In the genomic region with DNA sequence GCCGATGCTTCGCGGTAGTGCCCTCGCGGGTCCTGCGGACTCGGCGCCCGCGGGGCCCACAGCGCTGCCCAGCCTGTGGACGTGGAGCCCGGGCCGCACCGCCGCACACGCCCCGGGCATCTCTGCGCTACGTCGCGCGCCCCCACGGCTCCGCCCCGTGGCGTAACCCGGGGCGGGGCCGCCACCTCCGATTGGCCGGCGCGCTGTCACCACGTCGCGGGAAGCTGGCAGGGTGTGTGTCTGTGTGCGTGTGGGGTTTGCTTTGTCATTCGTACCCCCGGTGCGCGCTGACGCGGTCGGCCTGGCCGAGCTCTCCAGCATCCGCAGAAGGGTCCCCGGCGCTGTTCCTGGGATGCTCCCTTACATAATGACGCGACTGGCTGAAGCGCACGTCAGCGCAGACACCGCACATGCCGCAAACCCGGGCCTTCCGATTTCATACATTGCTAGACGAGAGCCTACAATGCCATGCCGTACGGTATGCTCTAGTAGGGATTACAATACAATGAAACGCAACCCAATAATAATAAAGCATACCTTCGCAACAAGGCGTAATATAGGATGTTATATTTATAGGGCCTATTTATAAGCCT, we compare ENCODE assay signal across 8 cellular contexts. TPM values are rescaled to one million over a fixed set of nuclear protein-coding genes. Genes with fewer than 3 reads are reported as not detected.
DNase-seq lines count a peak whose midpoint lies in the region; ATAC-seq, FAIRE-seq and TF ChIP-seq lines count a peak whose summit lies in the region.

No MANE protein-coding gene starts in this region.

- ATAC-seq in HG02840 (IDR thresholded peaks at IDR 0.05; ENCODE audit: low FRiP score, unreplicated experiment) = peak; percentile 57

- TF ChIP-seq POLR2A in GM15510 (IDR thresholded peaks at IDR 0.05; ENCODE audit: borderline replicate concordance, extremely low read depth, insufficient read length) (peak; percentile 82), prostate gland (IDR thresholded peaks at IDR 0.05) (peak; percentile 86)

- FAIRE-seq in urothelium cell line (lab: Jason Lieb, UNC) = peak; percentile 73

- 0 to 1% (median 0%) methylated on average over 47 to 64 of the region's 64 CpGs for WGBS in adipose tissue, 3 donors
- under 1% methylated on average over 61 of the region's 64 CpGs for WGBS in prostate gland

- H3K36me3 ChIP-seq in right atrium auricular region (no peaks in the 10 kb centered on the region), prostate gland (no peaks in the 10 kb centered on the region)

- H3K4me3 ChIP-seq in right atrium auricular region = peak overlapping the region; percentile 96 to 100
- H3K4me3 ChIP-seq in prostate gland = peak overlapping the region; percentile 87 to 93

- H3K27me3 ChIP-seq in right atrium auricular region (no peaks in the 10 kb centered on the region), prostate gland (replicated peaks; ENCODE audit: insufficient read depth) (no peaks in the 10 kb centered on the region)

- peak; percentile 78 for DNase-seq in NCI-H1436 (lab: John Stamatoyannopoulos, UW)
- peak; percentile 82 for DNase-seq in T follicular helper cell (ENCODE audit: low read depth)
- peak; percentile 87 for DNase-seq in right atrium auricular region (ENCODE audit: low spot score)
- peak; percentile 83 for DNase-seq in prostate gland (ENCODE audit: low spot score)
- DNase-seq in urothelium cell line (ENCODE audit: low spot score) = peak; percentile 92

- H3K4me1 ChIP-seq in right atrium auricular region (peaks cover 0 to 38% of the 10 kb centered on the region in 2 donors), prostate gland (replicated peaks) (peaks cover 3% of the 10 kb centered on the region)

- H3K9me3 ChIP-seq in right atrium auricular region (no peaks in the 10 kb centered on the region), prostate gland (no peaks in the 10 kb centered on the region)

- intact Hi-C loops in prostate gland (cut with DNase I) = loop anchor here (5.0 kb wide), 1 partner anchor 52 kb away; no protein-coding TSS in a partner anchor

- H3K27ac ChIP-seq in adipose tissue (ENCODE audit: low read depth, low read length) (peak overlapping the region; percentile 2), right atrium auricular region (peak overlapping the region; percentile 94 to 95), prostate gland (peak overlapping the region; percentile 81 to 92)

- TF ChIP-seq CTCF in right atrium auricular region (IDR thresholded peaks at IDR 0.05) = no peak
- peak in 1 of 4 experiments; percentile 13 for TF ChIP-seq CTCF in prostate gland (IDR thresholded peaks at IDR 0.05)

RNA-seq across cellular contexts. Expression of a gene that starts 0.5 kb away (rescaled TPM):
- polyA plus RNA-seq in adipose tissue = 10 to 100 TPM in 1 of 3 donors, 1 to 10 TPM in 2; 3.8 to 16.7 (median 6.4) TPM
- total RNA-seq in right atrium auricular region = 10 to 100 TPM; 14.0 to 14.5 TPM
- 10 to 100 TPM; 25.5 to 31.0 TPM for total RNA-seq in prostate gland

RNA-seq across cellular contexts. Expression of a gene that starts 9.5 kb away (rescaled TPM):
- polyA plus RNA-seq in adipose tissue = under 1 TPM in 2 of 3 donors, not detected in 1; 0.10 to 0.30 TPM
- total RNA-seq in right atrium auricular region = under 1 TPM in 1 of 2 donors, not detected in 1; 0.28 TPM
- total RNA-seq in prostate gland = 1 to 10 TPM; 2.4 to 3.9 TPM

Comparison
In these comparisons a context has a peak if more than half of its experiments do, and no peak if none do; other contexts are left out.
1. Peak in every context shown above with its lines: DNase-seq, ATAC-seq, H3K4me3 ChIP-seq and H3K27ac ChIP-seq.
2. H3K27ac ChIP-seq: peak in every context shown above with its lines; median percentile 94 in right atrium auricular region; 86 in prostate gland; 2 in adipose tissue.